Comparison of ENCODE assay signal across 1 cellular context in the genomic region with DNA sequence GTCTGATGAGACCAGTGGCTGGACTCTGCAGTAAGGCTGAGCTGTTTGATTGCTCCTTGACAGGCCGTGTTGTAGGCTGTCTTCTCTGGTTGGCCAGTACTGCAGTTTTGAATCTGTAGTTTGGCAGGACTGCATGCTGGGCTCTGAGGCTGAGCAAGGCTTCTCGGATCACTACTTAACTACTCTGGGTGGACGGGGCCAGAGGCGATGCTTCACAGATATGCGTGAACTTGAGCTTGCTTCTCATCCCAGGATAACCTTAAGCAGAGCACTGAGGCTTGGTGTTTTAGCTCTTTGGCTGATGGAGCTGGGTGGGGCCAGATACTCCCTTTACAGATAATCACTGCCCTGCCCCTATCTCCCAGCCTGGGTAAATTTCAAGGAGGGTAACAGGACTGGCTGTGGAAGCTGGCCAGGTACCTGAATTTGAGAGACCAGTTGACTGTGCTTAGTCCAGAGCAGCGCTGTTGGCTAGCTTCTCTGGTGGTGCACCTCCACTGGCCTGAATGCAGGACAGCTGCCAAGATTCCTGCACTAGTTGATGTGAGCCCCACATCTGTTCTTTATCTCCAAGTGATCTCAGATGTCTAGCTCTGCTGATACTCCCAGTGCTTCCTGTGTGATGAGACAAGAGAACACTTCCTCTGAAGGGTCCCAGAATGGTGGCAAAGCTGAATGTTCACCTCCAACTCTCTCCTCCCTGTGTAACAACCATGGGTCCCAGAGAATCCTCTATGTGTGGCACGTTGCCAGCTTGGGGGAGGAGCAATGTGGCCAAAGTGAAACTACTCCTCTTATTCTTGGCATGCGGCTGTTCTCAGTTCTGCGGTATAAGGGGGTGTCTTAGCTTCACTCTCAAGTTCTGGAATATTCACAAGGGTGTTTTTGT.
TF ChIP-seq lines count a peak whose summit lies in the region.

No MANE protein-coding gene starts in this region.

TF ChIP-seq in HepG2, 621 proteins besides CTCF, POLR2A, EP300 and RAD21 (continued from another document):
- TF ChIP-seq, protein P1, sequence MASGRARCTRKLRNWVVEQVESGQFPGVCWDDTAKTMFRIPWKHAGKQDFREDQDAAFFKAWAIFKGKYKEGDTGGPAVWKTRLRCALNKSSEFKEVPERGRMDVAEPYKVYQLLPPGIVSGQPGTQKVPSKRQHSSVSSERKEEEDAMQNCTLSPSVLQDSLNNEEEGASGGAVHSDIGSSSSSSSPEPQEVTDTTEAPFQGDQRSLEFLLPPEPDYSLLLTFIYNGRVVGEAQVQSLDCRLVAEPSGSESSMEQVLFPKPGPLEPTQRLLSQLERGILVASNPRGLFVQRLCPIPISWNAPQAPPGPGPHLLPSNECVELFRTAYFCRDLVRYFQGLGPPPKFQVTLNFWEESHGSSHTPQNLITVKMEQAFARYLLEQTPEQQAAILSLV (CRISPR knock-in tag; IDR thresholded peaks at IDR 0.05; ENCODE audit: borderline replicate concordance) = 0 out of 2 replicates have a peak, but pooled peaks have one; percentile 33
- TF ChIP-seq SP5 (CRISPR knock-in tag; IDR thresholded peaks at IDR 0.05; ENCODE audit: borderline replicate concordance, low read depth) (peak; percentile 25; the same call in 1 of the 2 replicates), ZNF614 (CRISPR knock-in tag; IDR thresholded peaks at IDR 0.05; ENCODE audit: borderline replicate concordance) (no peak), TCF12 (IDR thresholded peaks at IDR 0.05) (no peak), TCF12 (CRISPR knock-in tag; IDR thresholded peaks at IDR 0.05) (no peak), ZKSCAN5 (CRISPR knock-in tag; IDR thresholded peaks at IDR 0.05) (peak; percentile 86), NR2F1 (CRISPR knock-in tag; IDR thresholded peaks at IDR 0.05) (no peak), HOXA3 (CRISPR knock-in tag; IDR thresholded peaks at IDR 0.05) (no peak), TEAD3 (CRISPR knock-in tag; optimal IDR thresholded peaks at IDR 0.05; ENCODE audit: borderline replicate concordance) (peak; percentile 12), HMG20A (CRISPR knock-in tag; IDR thresholded peaks at IDR 0.05; ENCODE audit: borderline replicate concordance) (peak; percentile 43; the same call in 1 of the 2 replicates), ZNF709 (CRISPR knock-in tag; IDR thresholded peaks at IDR 0.05) (0 out of 2 replicates have a peak, but pooled peaks have one; percentile 24), ZSCAN20 (CRISPR knock-in tag; IDR thresholded peaks at IDR 0.05; ENCODE audit: borderline replicate concordance) (no peak), ZMYM4 (CRISPR knock-in tag; IDR thresholded peaks at IDR 0.05) (peak; percentile 22; the same call in 1 of the 2 replicates), FOXA1 (IDR thresholded peaks at IDR 0.05) (no peak), FOXA1 (CRISPR knock-in tag; IDR thresholded peaks at IDR 0.05) (0 out of 2 replicates have a peak, but pooled peaks have one; percentile 25), ZFP36L1 (CRISPR knock-in tag; IDR thresholded peaks at IDR 0.05) (0 out of 2 replicates have a peak, but pooled peaks have one; percentile 30), ZNF644 (CRISPR knock-in tag; IDR thresholded peaks at IDR 0.05; ENCODE audit: low read depth) (0 out of 2 replicates have a peak, but pooled peaks have one; percentile 22)
- TF ChIP-seq, protein P2, sequence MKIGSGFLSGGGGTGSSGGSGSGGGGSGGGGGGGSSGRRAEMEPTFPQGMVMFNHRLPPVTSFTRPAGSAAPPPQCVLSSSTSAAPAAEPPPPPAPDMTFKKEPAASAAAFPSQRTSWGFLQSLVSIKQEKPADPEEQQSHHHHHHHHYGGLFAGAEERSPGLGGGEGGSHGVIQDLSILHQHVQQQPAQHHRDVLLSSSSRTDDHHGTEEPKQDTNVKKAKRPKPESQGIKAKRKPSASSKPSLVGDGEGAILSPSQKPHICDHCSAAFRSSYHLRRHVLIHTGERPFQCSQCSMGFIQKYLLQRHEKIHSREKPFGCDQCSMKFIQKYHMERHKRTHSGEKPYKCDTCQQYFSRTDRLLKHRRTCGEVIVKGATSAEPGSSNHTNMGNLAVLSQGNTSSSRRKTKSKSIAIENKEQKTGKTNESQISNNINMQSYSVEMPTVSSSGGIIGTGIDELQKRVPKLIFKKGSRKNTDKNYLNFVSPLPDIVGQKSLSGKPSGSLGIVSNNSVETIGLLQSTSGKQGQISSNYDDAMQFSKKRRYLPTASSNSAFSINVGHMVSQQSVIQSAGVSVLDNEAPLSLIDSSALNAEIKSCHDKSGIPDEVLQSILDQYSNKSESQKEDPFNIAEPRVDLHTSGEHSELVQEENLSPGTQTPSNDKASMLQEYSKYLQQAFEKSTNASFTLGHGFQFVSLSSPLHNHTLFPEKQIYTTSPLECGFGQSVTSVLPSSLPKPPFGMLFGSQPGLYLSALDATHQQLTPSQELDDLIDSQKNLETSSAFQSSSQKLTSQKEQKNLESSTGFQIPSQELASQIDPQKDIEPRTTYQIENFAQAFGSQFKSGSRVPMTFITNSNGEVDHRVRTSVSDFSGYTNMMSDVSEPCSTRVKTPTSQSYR (CRISPR knock-in tag; IDR thresholded peaks at IDR 0.05; ENCODE audit: borderline replicate concordance) = peak; percentile 34; the same call in 1 of the 2 replicates
- TF ChIP-seq, protein P3, sequence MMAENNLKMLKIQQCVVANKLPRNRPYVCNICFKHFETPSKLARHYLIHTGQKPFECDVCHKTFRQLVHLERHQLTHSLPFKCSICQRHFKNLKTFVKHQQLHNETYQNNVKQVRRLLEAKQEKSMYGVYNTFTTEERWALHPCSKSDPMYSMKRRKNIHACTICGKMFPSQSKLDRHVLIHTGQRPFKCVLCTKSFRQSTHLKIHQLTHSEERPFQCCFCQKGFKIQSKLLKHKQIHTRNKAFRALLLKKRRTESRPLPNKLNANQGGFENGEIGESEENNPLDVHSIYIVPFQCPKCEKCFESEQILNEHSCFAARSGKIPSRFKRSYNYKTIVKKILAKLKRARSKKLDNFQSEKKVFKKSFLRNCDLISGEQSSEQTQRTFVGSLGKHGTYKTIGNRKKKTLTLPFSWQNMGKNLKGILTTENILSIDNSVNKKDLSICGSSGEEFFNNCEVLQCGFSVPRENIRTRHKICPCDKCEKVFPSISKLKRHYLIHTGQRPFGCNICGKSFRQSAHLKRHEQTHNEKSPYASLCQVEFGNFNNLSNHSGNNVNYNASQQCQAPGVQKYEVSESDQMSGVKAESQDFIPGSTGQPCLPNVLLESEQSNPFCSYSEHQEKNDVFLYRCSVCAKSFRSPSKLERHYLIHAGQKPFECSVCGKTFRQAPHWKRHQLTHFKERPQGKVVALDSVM (CRISPR knock-in tag; IDR thresholded peaks at IDR 0.05) = no peak
- TF ChIP-seq, protein P4, sequence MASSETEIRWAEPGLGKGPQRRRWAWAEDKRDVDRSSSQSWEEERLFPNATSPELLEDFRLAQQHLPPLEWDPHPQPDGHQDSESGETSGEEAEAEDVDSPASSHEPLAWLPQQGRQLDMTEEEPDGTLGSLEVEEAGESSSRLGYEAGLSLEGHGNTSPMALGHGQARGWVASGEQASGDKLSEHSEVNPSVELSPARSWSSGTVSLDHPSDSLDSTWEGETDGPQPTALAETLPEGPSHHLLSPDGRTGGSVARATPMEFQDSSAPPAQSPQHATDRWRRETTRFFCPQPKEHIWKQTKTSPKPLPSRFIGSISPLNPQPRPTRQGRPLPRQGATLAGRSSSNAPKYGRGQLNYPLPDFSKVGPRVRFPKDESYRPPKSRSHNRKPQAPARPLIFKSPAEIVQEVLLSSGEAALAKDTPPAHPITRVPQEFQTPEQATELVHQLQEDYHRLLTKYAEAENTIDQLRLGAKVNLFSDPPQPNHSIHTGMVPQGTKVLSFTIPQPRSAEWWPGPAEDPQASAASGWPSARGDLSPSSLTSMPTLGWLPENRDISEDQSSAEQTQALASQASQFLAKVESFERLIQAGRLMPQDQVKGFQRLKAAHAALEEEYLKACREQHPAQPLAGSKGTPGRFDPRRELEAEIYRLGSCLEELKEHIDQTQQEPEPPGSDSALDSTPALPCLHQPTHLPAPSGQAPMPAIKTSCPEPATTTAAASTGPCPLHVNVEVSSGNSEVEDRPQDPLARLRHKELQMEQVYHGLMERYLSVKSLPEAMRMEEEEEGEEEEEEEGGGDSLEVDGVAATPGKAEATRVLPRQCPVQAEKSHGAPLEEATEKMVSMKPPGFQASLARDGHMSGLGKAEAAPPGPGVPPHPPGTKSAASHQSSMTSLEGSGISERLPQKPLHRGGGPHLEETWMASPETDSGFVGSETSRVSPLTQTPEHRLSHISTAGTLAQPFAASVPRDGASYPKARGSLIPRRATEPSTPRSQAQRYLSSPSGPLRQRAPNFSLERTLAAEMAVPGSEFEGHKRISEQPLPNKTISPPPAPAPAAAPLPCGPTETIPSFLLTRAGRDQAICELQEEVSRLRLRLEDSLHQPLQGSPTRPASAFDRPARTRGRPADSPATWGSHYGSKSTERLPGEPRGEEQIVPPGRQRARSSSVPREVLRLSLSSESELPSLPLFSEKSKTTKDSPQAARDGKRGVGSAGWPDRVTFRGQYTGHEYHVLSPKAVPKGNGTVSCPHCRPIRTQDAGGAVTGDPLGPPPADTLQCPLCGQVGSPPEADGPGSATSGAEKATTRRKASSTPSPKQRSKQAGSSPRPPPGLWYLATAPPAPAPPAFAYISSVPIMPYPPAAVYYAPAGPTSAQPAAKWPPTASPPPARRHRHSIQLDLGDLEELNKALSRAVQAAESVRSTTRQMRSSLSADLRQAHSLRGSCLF (CRISPR knock-in tag; IDR thresholded peaks at IDR 0.05; ENCODE audit: borderline replicate concordance) = no peak
- TF ChIP-seq, protein P5, sequence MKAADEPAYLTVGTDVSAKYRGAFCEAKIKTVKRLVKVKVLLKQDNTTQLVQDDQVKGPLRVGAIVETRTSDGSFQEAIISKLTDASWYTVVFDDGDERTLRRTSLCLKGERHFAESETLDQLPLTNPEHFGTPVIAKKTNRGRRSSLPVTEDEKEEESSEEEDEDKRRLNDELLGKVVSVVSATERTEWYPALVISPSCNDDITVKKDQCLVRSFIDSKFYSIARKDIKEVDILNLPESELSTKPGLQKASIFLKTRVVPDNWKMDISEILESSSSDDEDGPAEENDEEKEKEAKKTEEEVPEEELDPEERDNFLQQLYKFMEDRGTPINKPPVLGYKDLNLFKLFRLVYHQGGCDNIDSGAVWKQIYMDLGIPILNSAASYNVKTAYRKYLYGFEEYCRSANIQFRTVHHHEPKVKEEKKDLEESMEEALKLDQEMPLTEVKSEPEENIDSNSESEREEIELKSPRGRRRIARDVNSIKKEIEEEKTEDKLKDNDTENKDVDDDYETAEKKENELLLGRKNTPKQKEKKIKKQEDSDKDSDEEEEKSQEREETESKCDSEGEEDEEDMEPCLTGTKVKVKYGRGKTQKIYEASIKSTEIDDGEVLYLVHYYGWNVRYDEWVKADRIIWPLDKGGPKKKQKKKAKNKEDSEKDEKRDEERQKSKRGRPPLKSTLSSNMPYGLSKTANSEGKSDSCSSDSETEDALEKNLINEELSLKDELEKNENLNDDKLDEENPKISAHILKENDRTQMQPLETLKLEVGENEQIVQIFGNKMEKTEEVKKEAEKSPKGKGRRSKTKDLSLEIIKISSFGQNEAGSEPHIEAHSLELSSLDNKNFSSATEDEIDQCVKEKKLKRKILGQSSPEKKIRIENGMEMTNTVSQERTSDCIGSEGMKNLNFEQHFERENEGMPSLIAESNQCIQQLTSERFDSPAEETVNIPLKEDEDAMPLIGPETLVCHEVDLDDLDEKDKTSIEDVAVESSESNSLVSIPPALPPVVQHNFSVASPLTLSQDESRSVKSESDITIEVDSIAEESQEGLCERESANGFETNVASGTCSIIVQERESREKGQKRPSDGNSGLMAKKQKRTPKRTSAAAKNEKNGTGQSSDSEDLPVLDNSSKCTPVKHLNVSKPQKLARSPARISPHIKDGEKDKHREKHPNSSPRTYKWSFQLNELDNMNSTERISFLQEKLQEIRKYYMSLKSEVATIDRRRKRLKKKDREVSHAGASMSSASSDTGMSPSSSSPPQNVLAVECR (CRISPR knock-in tag; IDR thresholded peaks at IDR 0.05; ENCODE audit: borderline replicate concordance) = 0 out of 2 replicates have a peak, but pooled peaks have one; percentile 13
- TF ChIP-seq, protein P6, sequence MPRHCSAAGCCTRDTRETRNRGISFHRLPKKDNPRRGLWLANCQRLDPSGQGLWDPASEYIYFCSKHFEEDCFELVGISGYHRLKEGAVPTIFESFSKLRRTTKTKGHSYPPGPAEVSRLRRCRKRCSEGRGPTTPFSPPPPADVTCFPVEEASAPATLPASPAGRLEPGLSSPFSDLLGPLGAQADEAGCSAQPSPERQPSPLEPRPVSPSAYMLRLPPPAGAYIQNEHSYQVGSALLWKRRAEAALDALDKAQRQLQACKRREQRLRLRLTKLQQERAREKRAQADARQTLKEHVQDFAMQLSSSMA (CRISPR knock-in tag; IDR thresholded peaks at IDR 0.05) = no peak
TF ChIP-seq in HepG2: peak in this region for 13.
